1 cellular context compared by ENCODE assay signal in the genomic region with DNA sequence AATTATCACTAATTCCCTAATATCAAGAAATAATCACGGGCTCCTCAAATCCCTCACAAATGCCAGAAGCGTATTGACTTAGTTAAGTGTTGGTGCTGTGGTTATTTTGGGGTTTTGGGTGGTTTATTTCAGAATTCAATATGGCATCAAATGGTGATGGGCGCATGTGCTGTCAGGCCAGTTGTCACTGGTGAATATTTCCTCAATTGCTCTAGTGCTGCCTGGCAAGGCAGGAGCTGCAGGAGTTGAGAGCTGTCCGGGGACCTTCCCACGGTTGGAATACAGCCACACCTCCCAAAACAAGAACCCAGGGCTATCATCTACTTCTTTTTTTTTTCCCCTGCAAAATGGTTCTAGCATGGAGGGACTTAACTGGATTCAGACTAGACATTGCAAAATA.
TF ChIP-seq lines count a peak whose summit lies in the region.

No MANE protein-coding gene starts in this region.

TF ChIP-seq in IMR-90, 13 proteins besides CTCF, POLR2A, EP300 and RAD21 (continued from another document):
- TF ChIP-seq BHLHE40 (IDR thresholded peaks at IDR 0.05; ENCODE audit: low read depth, low read length) (no peak), MAFK (IDR thresholded peaks at IDR 0.05; ENCODE audit: low read depth, low read length) (no peak), CHD1 (IDR thresholded peaks at IDR 0.05; ENCODE audit: low read depth, low read length) (no peak), NFE2L2 (IDR thresholded peaks at IDR 0.05; ENCODE audit: low read depth, low read length) (no peak), MAZ (IDR thresholded peaks at IDR 0.05; ENCODE audit: borderline replicate concordance, low read depth, low read length) (no peak), RCOR1 (IDR thresholded peaks at IDR 0.05; ENCODE audit: insufficient replicate concordance, low read length) (no peak), CEBPB (IDR thresholded peaks at IDR 0.05; ENCODE audit: low read depth, low read length) (no peak)
